In the genomic region with DNA sequence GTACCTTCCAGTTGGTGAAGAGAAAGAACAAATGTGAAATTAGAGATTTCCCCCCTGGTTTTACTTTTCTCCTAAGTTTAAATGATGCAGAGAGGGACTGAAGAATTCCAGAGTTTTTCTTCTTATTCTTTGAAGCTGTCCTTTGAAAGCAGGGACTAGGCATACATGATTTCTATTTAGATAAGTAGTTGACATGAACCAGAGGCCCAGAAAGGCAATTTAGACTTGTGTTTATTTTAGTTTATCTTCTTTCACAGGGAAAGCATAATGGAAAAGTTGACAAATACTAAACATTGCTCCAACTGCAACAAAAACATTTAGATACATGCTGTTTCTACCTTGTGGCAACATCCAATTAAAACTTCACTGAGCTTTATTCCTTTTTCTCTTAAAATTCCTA, we compare ENCODE assay signal across 2 cellular contexts.
TF ChIP-seq lines count a peak whose summit lies in the region.

No MANE protein-coding gene starts in this region.

TF ChIP-seq in SK-N-SH, 30 proteins besides CTCF, POLR2A, EP300 and RAD21:
- peak; percentile 45 for TF ChIP-seq TCF12 (IDR thresholded peaks at IDR 0.05)
- TF ChIP-seq, protein P1, sequence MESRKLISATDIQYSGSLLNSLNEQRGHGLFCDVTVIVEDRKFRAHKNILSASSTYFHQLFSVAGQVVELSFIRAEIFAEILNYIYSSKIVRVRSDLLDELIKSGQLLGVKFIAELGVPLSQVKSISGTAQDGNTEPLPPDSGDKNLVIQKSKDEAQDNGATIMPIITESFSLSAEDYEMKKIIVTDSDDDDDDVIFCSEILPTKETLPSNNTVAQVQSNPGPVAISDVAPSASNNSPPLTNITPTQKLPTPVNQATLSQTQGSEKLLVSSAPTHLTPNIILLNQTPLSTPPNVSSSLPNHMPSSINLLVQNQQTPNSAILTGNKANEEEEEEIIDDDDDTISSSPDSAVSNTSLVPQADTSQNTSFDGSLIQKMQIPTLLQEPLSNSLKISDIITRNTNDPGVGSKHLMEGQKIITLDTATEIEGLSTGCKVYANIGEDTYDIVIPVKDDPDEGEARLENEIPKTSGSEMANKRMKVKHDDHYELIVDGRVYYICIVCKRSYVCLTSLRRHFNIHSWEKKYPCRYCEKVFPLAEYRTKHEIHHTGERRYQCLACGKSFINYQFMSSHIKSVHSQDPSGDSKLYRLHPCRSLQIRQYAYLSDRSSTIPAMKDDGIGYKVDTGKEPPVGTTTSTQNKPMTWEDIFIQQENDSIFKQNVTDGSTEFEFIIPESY (IDR thresholded peaks at IDR 0.05; ENCODE audit: borderline replicate concordance, low read depth): no peak
- peak; percentile 48; the same call in 1 of the 2 replicates for TF ChIP-seq GATA2 (CRISPR knock-in tag; IDR thresholded peaks at IDR 0.05)

TF ChIP-seq in HepG2, 621 proteins besides CTCF, POLR2A, EP300 and RAD21:
- no peak for TF ChIP-seq ZNF160 (CRISPR knock-in tag; IDR thresholded peaks at IDR 0.05)
- no peak for TF ChIP-seq PHF8 (CRISPR knock-in tag; IDR thresholded peaks at IDR 0.05)
- no peak for TF ChIP-seq ZNF792 (CRISPR knock-in tag; IDR thresholded peaks at IDR 0.05)
- no peak for TF ChIP-seq MZF1 (CRISPR knock-in tag; IDR thresholded peaks at IDR 0.05; ENCODE audit: borderline replicate concordance)
- TF ChIP-seq NRL (CRISPR knock-in tag; IDR thresholded peaks at IDR 0.05; ENCODE audit: borderline replicate concordance): no peak
- no peak for TF ChIP-seq TEAD3 (CRISPR knock-in tag; optimal IDR thresholded peaks at IDR 0.05; ENCODE audit: borderline replicate concordance)
- no peak for TF ChIP-seq TCF12 (IDR thresholded peaks at IDR 0.05)
- no peak for TF ChIP-seq TCF12 (CRISPR knock-in tag; IDR thresholded peaks at IDR 0.05)
- no peak for TF ChIP-seq ZNF615 (CRISPR knock-in tag; IDR thresholded peaks at IDR 0.05; ENCODE audit: borderline replicate concordance)
- no peak for TF ChIP-seq SMAD9 (CRISPR knock-in tag; IDR thresholded peaks at IDR 0.05)
- TF ChIP-seq, protein P2, sequence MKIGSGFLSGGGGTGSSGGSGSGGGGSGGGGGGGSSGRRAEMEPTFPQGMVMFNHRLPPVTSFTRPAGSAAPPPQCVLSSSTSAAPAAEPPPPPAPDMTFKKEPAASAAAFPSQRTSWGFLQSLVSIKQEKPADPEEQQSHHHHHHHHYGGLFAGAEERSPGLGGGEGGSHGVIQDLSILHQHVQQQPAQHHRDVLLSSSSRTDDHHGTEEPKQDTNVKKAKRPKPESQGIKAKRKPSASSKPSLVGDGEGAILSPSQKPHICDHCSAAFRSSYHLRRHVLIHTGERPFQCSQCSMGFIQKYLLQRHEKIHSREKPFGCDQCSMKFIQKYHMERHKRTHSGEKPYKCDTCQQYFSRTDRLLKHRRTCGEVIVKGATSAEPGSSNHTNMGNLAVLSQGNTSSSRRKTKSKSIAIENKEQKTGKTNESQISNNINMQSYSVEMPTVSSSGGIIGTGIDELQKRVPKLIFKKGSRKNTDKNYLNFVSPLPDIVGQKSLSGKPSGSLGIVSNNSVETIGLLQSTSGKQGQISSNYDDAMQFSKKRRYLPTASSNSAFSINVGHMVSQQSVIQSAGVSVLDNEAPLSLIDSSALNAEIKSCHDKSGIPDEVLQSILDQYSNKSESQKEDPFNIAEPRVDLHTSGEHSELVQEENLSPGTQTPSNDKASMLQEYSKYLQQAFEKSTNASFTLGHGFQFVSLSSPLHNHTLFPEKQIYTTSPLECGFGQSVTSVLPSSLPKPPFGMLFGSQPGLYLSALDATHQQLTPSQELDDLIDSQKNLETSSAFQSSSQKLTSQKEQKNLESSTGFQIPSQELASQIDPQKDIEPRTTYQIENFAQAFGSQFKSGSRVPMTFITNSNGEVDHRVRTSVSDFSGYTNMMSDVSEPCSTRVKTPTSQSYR (CRISPR knock-in tag; IDR thresholded peaks at IDR 0.05; ENCODE audit: borderline replicate concordance): no peak
- no peak for TF ChIP-seq RNF2 (conservative IDR thresholded peaks at IDR 0.05; ENCODE audit: low read depth)
- TF ChIP-seq ZSCAN20 (CRISPR knock-in tag; IDR thresholded peaks at IDR 0.05; ENCODE audit: borderline replicate concordance): no peak
- no peak for TF ChIP-seq ZFP37 (CRISPR knock-in tag; IDR thresholded peaks at IDR 0.05; ENCODE audit: borderline replicate concordance)
- TF ChIP-seq ZNF788 (CRISPR knock-in tag; IDR thresholded peaks at IDR 0.05; ENCODE audit: borderline replicate concordance): no peak
- TF ChIP-seq ZNF879 (CRISPR knock-in tag; IDR thresholded peaks at IDR 0.05): no peak
TF ChIP-seq in HepG2: peak in this region for 0.
